Comparison of ENCODE assay signal across 27 cellular contexts in genomic region chrX:12554206-12554605, GRCh38.
A peak's percentile ranks its signal among the peaks of the same experiment; 100 is the strongest.
DNase-seq lines count a peak whose midpoint lies in the region.
"Had no signal": no experiment of that assay in that cellular context is flagged by ENCODE, and none has a peak within 500 bp of the region (broad histone marks: within the 10 kb centered on the region; RNA-seq: fewer than 3 reads in every experiment).

No MANE protein-coding gene starts in this region.

- no peak overlapping the region for H3K4me3 ChIP-seq in HAP-1
- H3K4me3 ChIP-seq: A549; BLaER1; BLaER1 treated with 17β-estradiol and CSF1 and Interleukin-3, amounts not matched to agents 10 nM and 100 nM had no signal

- H3K27ac Mint-ChIP-seq in T-helper 2 cell treated with Interferon-gamma antibody and Interleukin-4, amounts not matched to agents 5 μg/mL and 100 μg/mL, for 36 hours: no peak overlapping the region
- H3K27ac Mint-ChIP-seq: B cell; CD14-positive monocyte; CD4-positive, alpha-beta memory T cell; CD4-positive, alpha-beta T cell; CD4-positive, CD25-positive, alpha-beta regulatory T cell; CD8-positive, alpha-beta memory T cell; CD8-positive, alpha-beta T cell had no signal

- no peak overlapping the region for H3K4me3 Mint-ChIP-seq in T-helper 2 cell treated with Interferon-gamma antibody and Interleukin-4, amounts not matched to agents 5 μg/mL and 100 μg/mL, for 36 hours
- H3K4me3 Mint-ChIP-seq: B cell; CD14-positive monocyte; CD4-positive, alpha-beta memory T cell; CD4-positive, alpha-beta T cell; CD4-positive, CD25-positive, alpha-beta regulatory T cell; CD8-positive, alpha-beta memory T cell; CD8-positive, alpha-beta T cell had no signal

- peaks cover 23% of the 10 kb centered on the region for H3K4me1 ChIP-seq in HAP-1
- H3K4me1 ChIP-seq: A549; BE2C; BLaER1; BLaER1 treated with 17β-estradiol and CSF1 and Interleukin-3, amounts not matched to agents 10 nM and 100 nM; Caco-2 had no signal

- no peaks in the 10 kb centered on the region for H3K27me3 ChIP-seq in HAP-1 (ENCODE audit: low read depth)
- H3K27me3 ChIP-seq: BE2C had no signal

- no peaks in the 10 kb centered on the region for H3K9me3 ChIP-seq in HAP-1
- H3K9me3 ChIP-seq: A549; BE2C; BLaER1; BLaER1 treated with 17β-estradiol and CSF1 and Interleukin-3, amounts not matched to agents 10 nM and 100 nM; Caco-2 had no signal

- H3K36me3 Mint-ChIP-seq in T-helper 2 cell treated with Interferon-gamma antibody and Interleukin-4, amounts not matched to agents 5 μg/mL and 100 μg/mL, for 36 hours (ENCODE audit: low read depth): no peaks in the 10 kb centered on the region
- H3K36me3 Mint-ChIP-seq: CD14-positive monocyte; CD4-positive, alpha-beta memory T cell; CD4-positive, CD25-positive, alpha-beta regulatory T cell; CD8-positive, alpha-beta memory T cell; CD8-positive, alpha-beta T cell had no signal

- no peaks in the 10 kb centered on the region for H3K4me1 Mint-ChIP-seq in T-helper 2 cell treated with Interferon-gamma antibody and Interleukin-4, amounts not matched to agents 5 μg/mL and 100 μg/mL, for 36 hours (ENCODE audit: low read depth)
- H3K4me1 Mint-ChIP-seq: B cell; CD14-positive monocyte; CD4-positive, alpha-beta memory T cell; CD4-positive, CD25-positive, alpha-beta regulatory T cell; CD8-positive, alpha-beta memory T cell had no signal

- in situ Hi-C loops in HAP-1 (cut with MboI; ENCODE audit: low sequenced_read_pairs): no loop called here

- DNase-seq in HAP-1 (ENCODE audit: low spot score in 2 of 2): peak; percentile 56 to 89
- DNase-seq in T-helper 2 cell treated with Interferon-gamma antibody and Interleukin-4, amounts not matched to agents 5 μg/mL and 100 μg/mL, for 36 hours (ENCODE audit: low spot score): no peak
- DNase-seq: 8988T; ACHN; AML-193; BE2C; C1 segment of cervical spinal cord; Caco-2; Calu3; CD4-positive, alpha-beta memory T cell; CD4-positive, alpha-beta T cell; CD4-positive, CD25-positive, alpha-beta regulatory T cell; CD8-positive, alpha-beta memory T cell; CD8-positive, alpha-beta T cell; COR-L47; DMS 273 treated with DMSO at 0.1 percent for 48 hours; DMS153; DMS53; DMS79; DMS79 treated with DMSO at 0.1 percent for 48 hours; DND-41; EL had no signal

- H3K36me3 ChIP-seq in HAP-1 (replicated peaks): no peaks in the 10 kb centered on the region
- H3K36me3 ChIP-seq: BE2C; BLaER1; BLaER1 treated with 17β-estradiol and CSF1 and Interleukin-3, amounts not matched to agents 10 nM and 100 nM had no signal

- H3K27me3 Mint-ChIP-seq in T-helper 2 cell treated with Interferon-gamma antibody and Interleukin-4, amounts not matched to agents 5 μg/mL and 100 μg/mL, for 36 hours (ENCODE audit: low read depth): no peaks in the 10 kb centered on the region
- H3K27me3 Mint-ChIP-seq: CD4-positive, alpha-beta T cell; CD4-positive, CD25-positive, alpha-beta regulatory T cell; CD8-positive, alpha-beta memory T cell had no signal

- H3K9me3 Mint-ChIP-seq in T-helper 2 cell treated with Interferon-gamma antibody and Interleukin-4, amounts not matched to agents 5 μg/mL and 100 μg/mL, for 36 hours: no peaks in the 10 kb centered on the region
- H3K9me3 Mint-ChIP-seq: CD4-positive, alpha-beta T cell; CD4-positive, CD25-positive, alpha-beta regulatory T cell; CD8-positive, alpha-beta memory T cell; CD8-positive, alpha-beta T cell had no signal
